Comparison of ENCODE assay signal across 28 cellular contexts in the genomic region with DNA sequence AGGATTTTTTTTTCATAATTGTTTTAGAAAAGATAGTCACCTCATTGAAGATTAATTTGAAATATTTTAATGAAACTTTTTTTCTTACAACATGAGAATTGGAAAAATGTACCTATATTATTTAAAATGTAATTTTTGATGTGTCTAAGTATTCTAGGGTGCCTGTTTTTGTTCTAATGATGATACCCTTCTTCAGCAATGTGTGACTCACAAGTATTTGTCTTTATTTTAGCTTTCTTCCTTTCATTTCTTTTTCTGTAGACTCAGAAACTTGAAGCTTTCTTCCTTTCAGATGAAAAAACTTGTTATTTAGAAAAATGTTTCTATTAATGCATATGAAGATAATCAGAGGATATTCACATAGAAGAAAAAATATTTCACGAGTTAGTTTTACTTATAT.
"Had no signal": no experiment of that assay in that cellular context is flagged by ENCODE, and none has a peak within 500 bp of the region (broad histone marks: within the 10 kb centered on the region; RNA-seq: fewer than 3 reads in every experiment).

No MANE protein-coding gene starts in this region.

- DNase-seq: activated CD4-positive, alpha-beta T cell treated with anti-CD3 and anti-CD28 coated beads for 4 hours; activated CD4-positive, alpha-beta T cell treated with anti-CD3 and anti-CD28 coated beads, Interleukin-2, amount 50 U/mL, for 48 hours; activated CD8-positive, alpha-beta memory T cell treated with anti-CD3 and anti-CD28 coated beads for 24 hours; activated effector memory CD4-positive, alpha-beta T cell treated with anti-CD3 and anti-CD28 coated beads, Interleukin-2, amount 50 U/mL, for 16 hours; activated naive CD4-positive, alpha-beta T cell treated with anti-CD3 and anti-CD28 coated beads for 36 hours; activated naive CD8-positive, alpha-beta T cell treated with anti-CD3 and anti-CD28 coated beads for 36 hours; caudate nucleus; left ventricle myocardium inferior; mesendoderm; natural killer cell; right lobe of liver; stimulated activated CD4-positive, alpha-beta T cell treated with anti-CD3 and anti-CD28 coated beads, Interleukin-4, amount 100 ng/mL, for 24 hours; T-helper 1 cell; uterus had no signal

- ATAC-seq: esophagus mucosa; natural killer cell; right lobe of liver; stimulated activated effector memory CD8-positive, alpha-beta T cell treated with anti-CD3 and anti-CD28 coated beads, Interleukin-12 subunit alpha, Interleukin-12 subunit beta, amount 100 ng/mL, for 72 hours had no signal

- FAIRE-seq: endothelial cell of umbilical vein had no signal

- H3K27me3 Mint-ChIP-seq: activated naive CD8-positive, alpha-beta T cell treated with anti-CD3 and anti-CD28 coated beads for 36 hours; brain; stimulated activated naive CD8-positive, alpha-beta T cell treated with anti-CD3 and anti-CD28 coated beads, Interleukin-15, Interleukin-2, amounts not matched to agents 100 ng/mL and 50 ng/mL, for 24 hours; type B pancreatic cell had no signal

- H3K9ac ChIP-seq: neural progenitor cell had no signal

- H3K9me3 Mint-ChIP-seq: activated naive CD4-positive, alpha-beta T cell treated with anti-CD3 and anti-CD28 coated beads for 36 hours; activated naive CD8-positive, alpha-beta T cell treated with anti-CD3 and anti-CD28 coated beads for 36 hours; activated T-helper 1 cell treated with anti-CD3 and anti-CD28 coated beads, Interleukin-12 subunit alpha, Interleukin-12 subunit beta, Interleukin-2, Interleukin-4 antibody, amounts not matched to agents 30 ng/mL and 10 ng/mL and 1 ng/mL, durations not matched to agents 14 hours and 24 hours and 36 hours; brain; natural killer cell; neural progenitor cell; stimulated activated effector memory CD8-positive, alpha-beta T cell treated with anti-CD3 and anti-CD28 coated beads, Interleukin-12 subunit alpha, Interleukin-12 subunit beta, amount 100 ng/mL, for 72 hours; stimulated activated naive CD8-positive, alpha-beta T cell treated with anti-CD3 and anti-CD28 coated beads, Interleukin-15, Interleukin-2, amounts not matched to agents 100 ng/mL and 50 ng/mL, for 24 hours; T-helper 2 cell treated with Interferon-gamma antibody and Interleukin-4, amounts not matched to agents 5 μg/mL and 100 μg/mL, for 36 hours; type B pancreatic cell had no signal

- H3K27me3 ChIP-seq: ascending aorta, neural progenitor cell, right lobe of liver, uterus had no signal

- H3K27ac Mint-ChIP-seq: activated naive CD4-positive, alpha-beta T cell treated with anti-CD3 and anti-CD28 coated beads for 36 hours; activated naive CD8-positive, alpha-beta T cell treated with anti-CD3 and anti-CD28 coated beads for 36 hours; activated T-helper 1 cell treated with anti-CD3 and anti-CD28 coated beads, Interleukin-12 subunit alpha, Interleukin-12 subunit beta, Interleukin-2, Interleukin-4 antibody, amounts not matched to agents 30 ng/mL and 10 ng/mL and 1 ng/mL, durations not matched to agents 14 hours and 24 hours and 36 hours; brain; natural killer cell; neural progenitor cell; stimulated activated effector memory CD8-positive, alpha-beta T cell treated with anti-CD3 and anti-CD28 coated beads, Interleukin-12 subunit alpha, Interleukin-12 subunit beta, amount 100 ng/mL, for 72 hours; stimulated activated naive CD8-positive, alpha-beta T cell treated with anti-CD3 and anti-CD28 coated beads, Interleukin-15, Interleukin-2, amounts not matched to agents 100 ng/mL and 50 ng/mL, for 24 hours; T-helper 2 cell treated with Interferon-gamma antibody and Interleukin-4, amounts not matched to agents 5 μg/mL and 100 μg/mL, for 36 hours; type B pancreatic cell had no signal

- H3K36me3 Mint-ChIP-seq: brain; natural killer cell; neural progenitor cell; stimulated activated effector memory CD8-positive, alpha-beta T cell treated with anti-CD3 and anti-CD28 coated beads, Interleukin-12 subunit alpha, Interleukin-12 subunit beta, amount 100 ng/mL, for 72 hours had no signal

- H3K4me1 Mint-ChIP-seq: activated naive CD8-positive, alpha-beta T cell treated with anti-CD3 and anti-CD28 coated beads for 36 hours; brain; natural killer cell; neural progenitor cell; stimulated activated effector memory CD8-positive, alpha-beta T cell treated with anti-CD3 and anti-CD28 coated beads, Interleukin-12 subunit alpha, Interleukin-12 subunit beta, amount 100 ng/mL, for 72 hours had no signal

- H3K4me2 ChIP-seq: neural progenitor cell had no signal

- H3K9me3 ChIP-seq: ascending aorta, left ventricle myocardium inferior, right lobe of liver, thoracic aorta, uterus had no signal

- H3K4me3 Mint-ChIP-seq: activated naive CD4-positive, alpha-beta T cell treated with anti-CD3 and anti-CD28 coated beads for 36 hours; activated naive CD8-positive, alpha-beta T cell treated with anti-CD3 and anti-CD28 coated beads for 36 hours; activated T-helper 1 cell treated with anti-CD3 and anti-CD28 coated beads, Interleukin-12 subunit alpha, Interleukin-12 subunit beta, Interleukin-2, Interleukin-4 antibody, amounts not matched to agents 30 ng/mL and 10 ng/mL and 1 ng/mL, durations not matched to agents 14 hours and 24 hours and 36 hours; brain; natural killer cell; neural progenitor cell; stimulated activated effector memory CD8-positive, alpha-beta T cell treated with anti-CD3 and anti-CD28 coated beads, Interleukin-12 subunit alpha, Interleukin-12 subunit beta, amount 100 ng/mL, for 72 hours; stimulated activated naive CD8-positive, alpha-beta T cell treated with anti-CD3 and anti-CD28 coated beads, Interleukin-15, Interleukin-2, amounts not matched to agents 100 ng/mL and 50 ng/mL, for 24 hours; T-helper 2 cell treated with Interferon-gamma antibody and Interleukin-4, amounts not matched to agents 5 μg/mL and 100 μg/mL, for 36 hours; type B pancreatic cell had no signal

- H2AFZ ChIP-seq: neural progenitor cell had no signal

- H3K4me1 ChIP-seq: ascending aorta, left ventricle myocardium inferior, neural progenitor cell, right lobe of liver, uterus had no signal

- H3K36me3 ChIP-seq: ascending aorta, left ventricle myocardium inferior, right lobe of liver, thoracic aorta, uterus had no signal

- H3K27ac ChIP-seq: ascending aorta, left ventricle myocardium inferior, neural progenitor cell, right lobe of liver, skin epidermis, thoracic aorta, uterus, VCaP had no signal

- H3K4me3 ChIP-seq: ascending aorta, left ventricle myocardium inferior, lung, neural progenitor cell, right lobe of liver, skin epidermis, thoracic aorta, uterus had no signal
